In the genomic region with DNA sequence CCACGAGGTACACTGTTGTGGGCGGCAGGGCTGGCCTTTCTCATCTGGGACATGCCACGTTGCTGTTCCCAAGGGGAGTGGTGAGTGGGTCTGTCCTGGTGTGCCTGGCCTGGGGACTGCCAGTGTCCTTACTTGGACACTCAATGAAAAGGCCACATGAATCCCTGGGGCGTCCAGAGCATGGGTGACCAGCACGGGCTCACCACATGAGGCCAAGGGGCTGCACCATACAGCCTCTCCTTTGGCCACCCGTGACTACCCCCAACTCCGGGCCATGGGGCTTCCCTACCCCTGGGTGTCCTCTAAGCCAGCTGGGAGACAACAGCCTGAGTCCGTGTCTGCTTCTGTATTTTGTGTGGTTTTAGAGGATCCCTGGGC, we compare ENCODE assay signal across 11 cellular contexts. TPM values are rescaled to one million over a fixed set of nuclear protein-coding genes. Genes with fewer than 3 reads are reported as not detected.
DNase-seq lines count a peak whose midpoint lies in the region; ATAC-seq and TF ChIP-seq lines count a peak whose summit lies in the region.
"Had no signal": no experiment of that assay in that cellular context is flagged by ENCODE, and none has a peak within 500 bp of the region (broad histone marks: within the 10 kb centered on the region; RNA-seq: fewer than 3 reads in every experiment).

No MANE protein-coding gene starts in this region.

- CTCF ChIA-PET in SK-N-SH (lab: Yijun Ruan, JAX): interaction anchor here (0.6 to 16.4 kb wide), 8 partner anchors 10 to 155 kb away, joined by 3 to 501 read pairs (median 5); partner anchors contain the start of gene TRMT2A

- TF ChIP-seq RAD21 in SK-N-SH (IDR thresholded peaks at IDR 0.05; ENCODE audit: low read length): no peak

- intact Hi-C loops in transverse colon (cut with DNase I; ENCODE audit: low total_unique reads): no loop called here

- H2AFZ ChIP-seq in SK-N-SH (ENCODE audit: low read depth) (no peak overlapping the region), hepatocyte (no peak overlapping the region)

- peaks cover 9% of the 10 kb centered on the region; the same call in 1 of the 2 replicates for H3K79me2 ChIP-seq in SK-N-SH (ENCODE audit: insufficient read depth)
- peaks cover 15% of the 10 kb centered on the region for H3K79me2 ChIP-seq in hepatocyte

- DNase-seq in SK-N-SH: no peak
- no peak for DNase-seq in hepatocyte (ENCODE audit: low spot score)
- DNase-seq in transverse colon: no peak
- no peak for DNase-seq in ecto neural progenitor cell (ENCODE audit: low spot score)
- DNase-seq: 8988T, activated T-cell treated with anti-CD3 and anti-CD28 coated beads for 4 hours had no signal

- WGBS in SK-N-SH (ENCODE audit: low lambda C conversion rate): 97% methylated on average over 5 of the region's 8 CpGs
- WGBS in hepatocyte (ENCODE audit: low lambda C conversion rate, missing lambda C conversion rate): 92% methylated on average over 8 of the region's 8 CpGs
- WGBS in transverse colon (ENCODE audit: low coverage in 1 of 2), 2 donors: 74% methylated on average over 7 of the region's 8 CpGs; no CpG with 5 or more reads in 1 of the 2 donors

- no peaks in the 10 kb centered on the region for H3K27me3 ChIP-seq in SK-N-SH (ENCODE audit: insufficient read depth)
- H3K27me3 ChIP-seq in hepatocyte: no peaks in the 10 kb centered on the region
- no peaks in the 10 kb centered on the region for H3K27me3 ChIP-seq in transverse colon
- H3K27me3 ChIP-seq: pancreas had no signal

- TF ChIP-seq CTCF in SK-N-SH (IDR thresholded peaks at IDR 0.05) (no peak), hepatocyte (IDR thresholded peaks at IDR 0.05; ENCODE audit: poor library complexity) (no peak), transverse colon (IDR thresholded peaks at IDR 0.05) (no peak)

- no peak for TF ChIP-seq EP300 in SK-N-SH (IDR thresholded peaks at IDR 0.05; ENCODE audit: borderline replicate concordance in 1 of 2, low read depth in 1 of 2, low read length in 1 of 2)
- no peak for TF ChIP-seq EP300 in transverse colon (IDR thresholded peaks at IDR 0.05; ENCODE audit: low read depth)

- no peaks in the 10 kb centered on the region for H3K9me3 ChIP-seq in SK-N-SH
- no peaks in the 10 kb centered on the region for H3K9me3 ChIP-seq in hepatocyte (ENCODE audit: low read depth)
- H3K9me3 ChIP-seq in transverse colon: no peaks in the 10 kb centered on the region
- H3K9me3 ChIP-seq: lower lobe of right lung, pancreas, thoracic aorta had no signal

- no peak overlapping the region for H3K4me3 ChIP-seq in SK-N-SH (ENCODE audit: low read depth in 2 of 2, low read length in 1 of 2)
- H3K4me3 ChIP-seq in hepatocyte: no peak overlapping the region
- H3K4me3 ChIP-seq in transverse colon: no peak overlapping the region
- H3K4me3 ChIP-seq: thoracic aorta had no signal

- H4K20me1 ChIP-seq in SK-N-SH (ENCODE audit: insufficient read depth): peaks cover 22% of the 10 kb centered on the region
- no peaks in the 10 kb centered on the region for H4K20me1 ChIP-seq in hepatocyte (ENCODE audit: insufficient read depth, poor library complexity, severe bottlenecking)

- POLR2A ChIA-PET in SK-N-SH (lab: Yijun Ruan, JAX): interaction anchor here (1.3 to 1.6 kb wide), 2 partner anchors 11 to 53 kb away, joined by 4 to 9 read pairs; no protein-coding TSS in a partner anchor

- no peaks in the 10 kb centered on the region for H3K9me2 ChIP-seq in SK-N-SH
- no peaks in the 10 kb centered on the region for H3K9me2 ChIP-seq in hepatocyte (replicated peaks; ENCODE audit: insufficient read depth)

- TF ChIP-seq POLR2A in transverse colon (IDR thresholded peaks at IDR 0.05): no peak

- H3K4me2 ChIP-seq in SK-N-SH (no peak overlapping the region), hepatocyte (peak overlapping the region; percentile 76)

- H3K36me3 ChIP-seq in SK-N-SH (replicated peaks in 1 of 2; ENCODE audit: control insufficient read depth in 1 of 2, insufficient read depth in 2 of 2, low read length in 1 of 2): peaks cover 17 to 21% of the 10 kb centered on the region in 2 experiments
- no peaks in the 10 kb centered on the region for H3K36me3 ChIP-seq in hepatocyte (replicated peaks; ENCODE audit: insufficient read depth, low read depth)
- H3K36me3 ChIP-seq in transverse colon: no peaks in the 10 kb centered on the region
- H3K36me3 ChIP-seq: pancreas had no signal

- peaks cover 7 to 14% of the 10 kb centered on the region in 2 experiments; a peak in 2 of 4 replicates for H3K4me1 ChIP-seq in SK-N-SH (ENCODE audit: control insufficient read depth in 1 of 2, insufficient read depth in 2 of 2, low read depth in 1 of 2, low read length in 1 of 2)
- peaks cover 49% of the 10 kb centered on the region for H3K4me1 ChIP-seq in hepatocyte (ENCODE audit: insufficient read depth)
- peaks cover 15 to 36% (median 33%) of the 10 kb centered on the region in 4 donors for H3K4me1 ChIP-seq in transverse colon

- peak; percentile 1; the same call in 1 of the 3 replicates for ATAC-seq in SK-N-SH treated with all-trans-retinoic acid at 6 μM for 48 hours
- no peak for ATAC-seq in HG02763 (IDR thresholded peaks at IDR 0.05; ENCODE audit: unreplicated experiment)

- no peak overlapping the region for H3K9ac ChIP-seq in SK-N-SH

- in situ Hi-C loops in transverse colon (cut with MboI; ENCODE audit: low pct_ligation_motif_present in 1 of 4, low pct_unique_long_range_greater_than_20kb in 1 of 4, low sequenced_read_pairs in 3 of 4): loop anchor here in 1 of 4 donors (10.0 kb wide), 1 partner anchor 63 kb away; the partner anchor contains the start of gene TANGO2

- no peaks in the 10 kb centered on the region for H3F3A ChIP-seq in SK-N-SH (replicated peaks; ENCODE audit: insufficient read depth)

- H3K27ac ChIP-seq in SK-N-SH (ENCODE audit: low read depth in 2 of 2, low read length in 1 of 2) (no peak overlapping the region; a peak in 1 of 4 replicates), hepatocyte (peak overlapping the region; percentile 94), transverse colon (peak overlapping the region; percentile 86 to 89 (median 86))
- H3K27ac ChIP-seq: thoracic aorta had no signal

TF ChIP-seq in SK-N-SH treated with all-trans-retinoic acid at 6 μM for 48 hours, 23 proteins besides CTCF, POLR2A, EP300 and RAD21 (continues in another document):
- TF ChIP-seq PPARA (CRISPR knock-in tag; IDR thresholded peaks at IDR 0.05; ENCODE audit: borderline replicate concordance): no peak
- TF ChIP-seq ISL1 (CRISPR knock-in tag; IDR thresholded peaks at IDR 0.05): no peak
- no peak for TF ChIP-seq CREB5 (CRISPR knock-in tag; IDR thresholded peaks at IDR 0.05; ENCODE audit: low read depth)
- TF ChIP-seq ZC3H10 (CRISPR knock-in tag; IDR thresholded peaks at IDR 0.05): no peak
- no peak for TF ChIP-seq ZNF8 (CRISPR knock-in tag; IDR thresholded peaks at IDR 0.05)
- TF ChIP-seq TCF4 (CRISPR knock-in tag; IDR thresholded peaks at IDR 0.05; ENCODE audit: borderline replicate concordance): no peak

TF ChIP-seq in SK-N-SH, 30 proteins besides CTCF, POLR2A, EP300 and RAD21 (continues in another document):
- TF ChIP-seq TAF1 (IDR thresholded peaks at IDR 0.05; ENCODE audit: borderline replicate concordance, low read depth, low read length): no peak
- TF ChIP-seq RXRA (IDR thresholded peaks at IDR 0.05; ENCODE audit: borderline replicate concordance, low read depth): no peak
- no peak for TF ChIP-seq CHD2 (IDR thresholded peaks at IDR 0.05; ENCODE audit: low read length, partially characterized antibody)
- no peak for TF ChIP-seq GATA2 (CRISPR knock-in tag; IDR thresholded peaks at IDR 0.05)
- TF ChIP-seq RCOR1 (IDR thresholded peaks at IDR 0.05; ENCODE audit: low read length): no peak
- TF ChIP-seq RFX5 (IDR thresholded peaks at IDR 0.05; ENCODE audit: low read length): no peak
- no peak for TF ChIP-seq JUND (IDR thresholded peaks at IDR 0.05)
- no peak for TF ChIP-seq MEF2A (IDR thresholded peaks at IDR 0.05; ENCODE audit: borderline replicate concordance, low read depth)
- no peak for TF ChIP-seq POLR2AphosphoS5 (IDR thresholded peaks at IDR 0.05; ENCODE audit: low read depth, low read length)
- TF ChIP-seq, protein P1, sequence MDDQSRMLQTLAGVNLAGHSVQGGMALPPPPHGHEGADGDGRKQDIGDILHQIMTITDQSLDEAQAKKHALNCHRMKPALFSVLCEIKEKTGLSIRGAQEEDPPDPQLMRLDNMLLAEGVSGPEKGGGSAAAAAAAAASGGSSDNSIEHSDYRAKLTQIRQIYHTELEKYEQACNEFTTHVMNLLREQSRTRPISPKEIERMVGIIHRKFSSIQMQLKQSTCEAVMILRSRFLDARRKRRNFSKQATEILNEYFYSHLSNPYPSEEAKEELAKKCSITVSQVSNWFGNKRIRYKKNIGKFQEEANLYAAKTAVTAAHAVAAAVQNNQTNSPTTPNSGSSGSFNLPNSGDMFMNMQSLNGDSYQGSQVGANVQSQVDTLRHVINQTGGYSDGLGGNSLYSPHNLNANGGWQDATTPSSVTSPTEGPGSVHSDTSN (IDR thresholded peaks at IDR 0.05): no peak
- TF ChIP-seq, protein P2, sequence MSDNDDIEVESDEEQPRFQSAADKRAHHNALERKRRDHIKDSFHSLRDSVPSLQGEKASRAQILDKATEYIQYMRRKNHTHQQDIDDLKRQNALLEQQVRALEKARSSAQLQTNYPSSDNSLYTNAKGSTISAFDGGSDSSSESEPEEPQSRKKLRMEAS (IDR thresholded peaks at IDR 0.05; ENCODE audit: low read depth): no peak

RNA-seq across cellular contexts. Expression of gene TXNRD2, which starts 20.2 kb away (rescaled TPM):
- polyA plus RNA-seq in SK-N-SH (2012; rRNA removed): 33.5 and 34.7 TPM in 2 replicates
- polyA plus RNA-seq in SK-N-SH (2012; cell fraction: cytosol; rRNA removed): 16.1 and 21.5 TPM in 2 replicates
- 59.6 and 61.9 TPM in 2 replicates for polyA plus RNA-seq in SK-N-SH (2012; cell fraction: nucleus; rRNA removed)
- 0.60 TPM in 1 of 2 replicates, not detected in the other for total RNA-seq in hepatocyte
- 1.6 and 2.1 TPM in 2 replicates for polyA plus RNA-seq in hepatocyte
- 10 to 100 TPM; 12.1 to 28.9 (median 21.6) TPM for total RNA-seq in transverse colon

RNA-seq across cellular contexts. Expression of gene COMT, which starts 20.3 kb away (rescaled TPM):
- polyA plus RNA-seq in SK-N-SH (2012; rRNA removed): 205 and 343 TPM in 2 replicates
- 170 and 298 TPM in 2 replicates for polyA plus RNA-seq in SK-N-SH (2012; cell fraction: cytosol; rRNA removed)
- polyA plus RNA-seq in SK-N-SH (2012; cell fraction: nucleus; rRNA removed): 209 and 222 TPM in 2 replicates
- total RNA-seq in hepatocyte: 74.5 and 78.2 TPM in 2 replicates
- 129 and 153 TPM in 2 replicates for polyA plus RNA-seq in hepatocyte
- total RNA-seq in transverse colon: 100 to 1,000 TPM in 1 of 4 donors, 10 to 100 TPM in 3; 58.5 to 103 (median 85.3) TPM

RNA-seq across cellular contexts. Expression of gene ARVCF, which starts 54.8 kb away (rescaled TPM):
- polyA plus RNA-seq in SK-N-SH (2012; rRNA removed) (27.4 and 33.0 TPM in 2 replicates), hepatocyte (23.8 and 25.8 TPM in 2 replicates)
- 8.7 and 26.7 TPM in 2 replicates for polyA plus RNA-seq in SK-N-SH (2012; cell fraction: cytosol; rRNA removed)
- 105 and 141 TPM in 2 replicates for polyA plus RNA-seq in SK-N-SH (2012; cell fraction: nucleus; rRNA removed)
- total RNA-seq in hepatocyte (21.6 and 32.5 TPM in 2 replicates), transverse colon (10 to 100 TPM; 15.3 to 81.6 (median 19.3) TPM)

RNA-seq across cellular contexts. Expression of gene TANGO2, which starts 59.1 kb away (rescaled TPM):
- polyA plus RNA-seq in SK-N-SH (2012; rRNA removed) (20.7 and 25.5 TPM in 2 replicates), hepatocyte (20.8 and 24.4 TPM in 2 replicates)
- 10.1 and 15.9 TPM in 2 replicates for polyA plus RNA-seq in SK-N-SH (2012; cell fraction: cytosol; rRNA removed)
- 28.8 and 32.7 TPM in 2 replicates for polyA plus RNA-seq in SK-N-SH (2012; cell fraction: nucleus; rRNA removed)
- total RNA-seq in hepatocyte (21.4 and 26.2 TPM in 2 replicates), transverse colon (100 to 1,000 TPM in 1 of 4 donors, 10 to 100 TPM in 3; 32.9 to 101 (median 50.6) TPM)

Comparison
In these comparisons a context has a peak if more than half of its experiments do, and no peak if none do; other contexts are left out.
1. H3K27ac ChIP-seq: peak in hepatocyte (single experiment) and transverse colon (4 of 4); none in SK-N-SH (0 of 2).